Comparison of ENCODE assay signal across 1 cellular context in the genomic region with DNA sequence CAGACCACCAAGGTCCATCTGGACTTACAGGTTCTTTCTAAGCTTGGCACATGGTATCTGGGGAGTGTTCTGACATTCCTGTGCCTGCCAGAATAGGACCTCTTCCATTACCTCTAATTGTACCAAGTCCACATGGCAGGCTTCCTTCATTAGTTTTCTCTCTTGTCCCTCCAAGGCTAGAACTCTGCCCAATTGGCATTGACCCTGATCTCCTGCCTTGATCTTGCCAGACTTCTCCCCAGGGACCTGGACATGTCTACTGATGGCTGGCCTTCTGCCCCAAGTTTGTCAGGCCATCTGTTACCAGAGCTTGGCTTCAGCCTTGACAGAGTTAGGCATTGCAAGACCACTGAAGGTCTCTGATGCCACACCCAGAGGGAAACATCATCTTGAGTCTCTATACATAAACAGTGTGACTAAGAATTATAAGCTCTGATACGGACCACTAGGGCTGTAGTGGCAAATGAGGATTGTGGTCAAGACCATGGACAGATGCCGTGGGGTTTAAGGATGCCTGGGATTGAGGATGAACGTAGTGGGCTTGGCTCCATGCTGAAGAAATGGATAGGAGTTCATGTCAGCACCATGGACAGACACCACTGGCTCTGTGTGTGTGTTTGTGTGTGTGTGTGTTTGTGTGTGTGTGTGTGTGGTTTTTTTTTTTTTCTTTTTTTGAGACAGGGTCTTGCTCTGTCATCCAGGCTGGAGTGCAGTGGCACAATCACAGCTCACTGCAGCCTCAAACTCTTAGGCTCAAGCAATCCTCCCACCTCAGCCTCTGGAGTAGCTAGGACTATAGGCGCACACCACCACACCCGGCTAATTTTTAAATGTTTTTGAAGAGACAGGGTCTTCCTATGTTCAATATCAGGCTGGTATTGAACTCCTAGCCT.
TF ChIP-seq lines count a peak whose summit lies in the region.

No MANE protein-coding gene starts in this region.

TF ChIP-seq in K562, 482 proteins besides CTCF, POLR2A, EP300 and RAD21 (continued from another document and continues in another):
- TF ChIP-seq, protein P1, sequence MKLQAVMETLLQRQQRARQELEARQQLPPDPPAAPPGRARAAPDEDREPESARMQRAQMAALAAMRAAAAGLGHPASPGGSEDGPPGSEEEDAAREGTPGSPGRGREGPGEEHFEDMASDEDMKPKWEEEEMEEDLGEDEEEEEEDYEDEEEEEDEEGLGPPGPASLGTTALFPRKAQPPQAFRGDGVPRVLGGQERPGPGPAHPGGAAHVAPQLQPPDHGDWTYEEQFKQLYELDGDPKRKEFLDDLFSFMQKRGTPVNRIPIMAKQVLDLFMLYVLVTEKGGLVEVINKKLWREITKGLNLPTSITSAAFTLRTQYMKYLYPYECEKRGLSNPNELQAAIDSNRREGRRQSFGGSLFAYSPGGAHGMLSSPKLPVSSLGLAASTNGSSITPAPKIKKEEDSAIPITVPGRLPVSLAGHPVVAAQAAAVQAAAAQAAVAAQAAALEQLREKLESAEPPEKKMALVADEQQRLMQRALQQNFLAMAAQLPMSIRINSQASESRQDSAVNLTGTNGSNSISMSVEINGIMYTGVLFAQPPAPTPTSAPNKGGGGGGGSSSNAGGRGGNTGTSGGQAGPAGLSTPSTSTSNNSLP (IDR thresholded peaks at IDR 0.05; ENCODE audit: borderline replicate concordance, low read depth, low read length): no peak
- TF ChIP-seq, protein P2, sequence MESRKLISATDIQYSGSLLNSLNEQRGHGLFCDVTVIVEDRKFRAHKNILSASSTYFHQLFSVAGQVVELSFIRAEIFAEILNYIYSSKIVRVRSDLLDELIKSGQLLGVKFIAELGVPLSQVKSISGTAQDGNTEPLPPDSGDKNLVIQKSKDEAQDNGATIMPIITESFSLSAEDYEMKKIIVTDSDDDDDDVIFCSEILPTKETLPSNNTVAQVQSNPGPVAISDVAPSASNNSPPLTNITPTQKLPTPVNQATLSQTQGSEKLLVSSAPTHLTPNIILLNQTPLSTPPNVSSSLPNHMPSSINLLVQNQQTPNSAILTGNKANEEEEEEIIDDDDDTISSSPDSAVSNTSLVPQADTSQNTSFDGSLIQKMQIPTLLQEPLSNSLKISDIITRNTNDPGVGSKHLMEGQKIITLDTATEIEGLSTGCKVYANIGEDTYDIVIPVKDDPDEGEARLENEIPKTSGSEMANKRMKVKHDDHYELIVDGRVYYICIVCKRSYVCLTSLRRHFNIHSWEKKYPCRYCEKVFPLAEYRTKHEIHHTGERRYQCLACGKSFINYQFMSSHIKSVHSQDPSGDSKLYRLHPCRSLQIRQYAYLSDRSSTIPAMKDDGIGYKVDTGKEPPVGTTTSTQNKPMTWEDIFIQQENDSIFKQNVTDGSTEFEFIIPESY (CRISPR knock-in tag; IDR thresholded peaks at IDR 0.05): no peak
- TF ChIP-seq, protein P3, sequence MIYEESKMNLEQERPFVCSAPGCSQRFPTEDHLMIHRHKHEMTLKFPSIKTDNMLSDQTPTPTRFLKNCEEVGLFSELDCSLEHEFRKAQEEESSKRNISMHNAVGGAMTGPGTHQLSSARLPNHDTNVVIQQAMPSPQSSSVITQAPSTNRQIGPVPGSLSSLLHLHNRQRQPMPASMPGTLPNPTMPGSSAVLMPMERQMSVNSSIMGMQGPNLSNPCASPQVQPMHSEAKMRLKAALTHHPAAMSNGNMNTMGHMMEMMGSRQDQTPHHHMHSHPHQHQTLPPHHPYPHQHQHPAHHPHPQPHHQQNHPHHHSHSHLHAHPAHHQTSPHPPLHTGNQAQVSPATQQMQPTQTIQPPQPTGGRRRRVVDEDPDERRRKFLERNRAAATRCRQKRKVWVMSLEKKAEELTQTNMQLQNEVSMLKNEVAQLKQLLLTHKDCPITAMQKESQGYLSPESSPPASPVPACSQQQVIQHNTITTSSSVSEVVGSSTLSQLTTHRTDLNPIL (CRISPR knock-in tag; IDR thresholded peaks at IDR 0.05): no peak
- TF ChIP-seq STAG1 (CRISPR knock-in tag; IDR thresholded peaks at IDR 0.05; ENCODE audit: borderline replicate concordance): 0 out of 2 replicates have a peak, but pooled peaks have one; percentile 29
- TF ChIP-seq PRMT5 (CRISPR knock-in tag; IDR thresholded peaks at IDR 0.05): peak; percentile 81; the same call in 1 of the 2 replicates
- TF ChIP-seq RCOR1 (IDR thresholded peaks at IDR 0.05; ENCODE audit: borderline replicate concordance in 1 of 2, low read depth in 2 of 2, low read length in 2 of 2): peak in 1 of 2 experiments; percentile 67; a peak in 1 of 4 replicates
- TF ChIP-seq, protein P4, sequence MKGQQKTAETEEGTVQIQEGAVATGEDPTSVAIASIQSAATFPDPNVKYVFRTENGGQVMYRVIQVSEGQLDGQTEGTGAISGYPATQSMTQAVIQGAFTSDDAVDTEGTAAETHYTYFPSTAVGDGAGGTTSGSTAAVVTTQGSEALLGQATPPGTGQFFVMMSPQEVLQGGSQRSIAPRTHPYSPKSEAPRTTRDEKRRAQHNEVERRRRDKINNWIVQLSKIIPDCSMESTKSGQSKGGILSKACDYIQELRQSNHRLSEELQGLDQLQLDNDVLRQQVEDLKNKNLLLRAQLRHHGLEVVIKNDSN (CRISPR knock-in tag; IDR thresholded peaks at IDR 0.05): no peak
- no peak for TF ChIP-seq HCFC1 (IDR thresholded peaks at IDR 0.05; ENCODE audit: low read depth, low read length)
- no peak for TF ChIP-seq NR3C1 (CRISPR knock-in tag; IDR thresholded peaks at IDR 0.05)
- TF ChIP-seq, protein P5, sequence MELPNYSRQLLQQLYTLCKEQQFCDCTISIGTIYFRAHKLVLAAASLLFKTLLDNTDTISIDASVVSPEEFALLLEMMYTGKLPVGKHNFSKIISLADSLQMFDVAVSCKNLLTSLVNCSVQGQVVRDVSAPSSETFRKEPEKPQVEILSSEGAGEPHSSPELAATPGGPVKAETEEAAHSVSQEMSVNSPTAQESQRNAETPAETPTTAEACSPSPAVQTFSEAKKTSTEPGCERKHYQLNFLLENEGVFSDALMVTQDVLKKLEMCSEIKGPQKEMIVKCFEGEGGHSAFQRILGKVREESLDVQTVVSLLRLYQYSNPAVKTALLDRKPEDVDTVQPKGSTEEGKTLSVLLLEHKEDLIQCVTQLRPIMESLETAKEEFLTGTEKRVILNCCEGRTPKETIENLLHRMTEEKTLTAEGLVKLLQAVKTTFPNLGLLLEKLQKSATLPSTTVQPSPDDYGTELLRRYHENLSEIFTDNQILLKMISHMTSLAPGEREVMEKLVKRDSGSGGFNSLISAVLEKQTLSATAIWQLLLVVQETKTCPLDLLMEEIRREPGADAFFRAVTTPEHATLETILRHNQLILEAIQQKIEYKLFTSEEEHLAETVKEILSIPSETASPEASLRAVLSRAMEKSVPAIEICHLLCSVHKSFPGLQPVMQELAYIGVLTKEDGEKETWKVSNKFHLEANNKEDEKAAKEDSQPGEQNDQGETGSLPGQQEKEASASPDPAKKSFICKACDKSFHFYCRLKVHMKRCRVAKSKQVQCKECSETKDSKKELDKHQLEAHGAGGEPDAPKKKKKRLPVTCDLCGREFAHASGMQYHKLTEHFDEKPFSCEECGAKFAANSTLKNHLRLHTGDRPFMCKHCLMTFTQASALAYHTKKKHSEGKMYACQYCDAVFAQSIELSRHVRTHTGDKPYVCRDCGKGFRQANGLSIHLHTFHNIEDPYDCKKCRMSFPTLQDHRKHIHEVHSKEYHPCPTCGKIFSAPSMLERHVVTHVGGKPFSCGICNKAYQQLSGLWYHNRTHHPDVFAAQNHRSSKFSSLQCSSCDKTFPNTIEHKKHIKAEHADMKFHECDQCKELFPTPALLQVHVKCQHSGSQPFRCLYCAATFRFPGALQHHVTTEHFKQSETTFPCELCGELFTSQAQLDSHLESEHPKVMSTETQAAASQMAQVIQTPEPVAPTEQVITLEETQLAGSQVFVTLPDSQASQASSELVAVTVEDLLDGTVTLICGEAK (IDR thresholded peaks at IDR 0.05): peak; percentile 63; the same call in 1 of the 2 replicates
- TF ChIP-seq, protein P5 (CRISPR knock-in tag; IDR thresholded peaks at IDR 0.05): no peak
- TF ChIP-seq, protein P6, sequence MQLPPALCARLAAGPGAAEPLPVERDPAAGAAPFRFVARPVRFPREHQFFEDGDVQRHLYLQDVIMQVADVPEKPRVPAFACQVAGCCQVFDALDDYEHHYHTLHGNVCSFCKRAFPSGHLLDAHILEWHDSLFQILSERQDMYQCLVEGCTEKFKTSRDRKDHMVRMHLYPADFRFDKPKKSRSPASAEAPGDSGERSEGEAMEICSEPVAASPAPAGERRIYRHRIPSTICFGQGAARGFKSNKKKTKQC (CRISPR knock-in tag; IDR thresholded peaks at IDR 0.05): 0 out of 2 replicates have a peak, but pooled peaks have one; percentile 51
- TF ChIP-seq ZNF695 (CRISPR knock-in tag; IDR thresholded peaks at IDR 0.05): no peak
- TF ChIP-seq, protein P7, sequence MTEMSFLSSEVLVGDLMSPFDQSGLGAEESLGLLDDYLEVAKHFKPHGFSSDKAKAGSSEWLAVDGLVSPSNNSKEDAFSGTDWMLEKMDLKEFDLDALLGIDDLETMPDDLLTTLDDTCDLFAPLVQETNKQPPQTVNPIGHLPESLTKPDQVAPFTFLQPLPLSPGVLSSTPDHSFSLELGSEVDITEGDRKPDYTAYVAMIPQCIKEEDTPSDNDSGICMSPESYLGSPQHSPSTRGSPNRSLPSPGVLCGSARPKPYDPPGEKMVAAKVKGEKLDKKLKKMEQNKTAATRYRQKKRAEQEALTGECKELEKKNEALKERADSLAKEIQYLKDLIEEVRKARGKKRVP (CRISPR knock-in tag; IDR thresholded peaks at IDR 0.05): no peak
- no peak for TF ChIP-seq HDGF (IDR thresholded peaks at IDR 0.05)
- TF ChIP-seq RFX7 (CRISPR knock-in tag; IDR thresholded peaks at IDR 0.05): no peak
- TF ChIP-seq, protein P8, sequence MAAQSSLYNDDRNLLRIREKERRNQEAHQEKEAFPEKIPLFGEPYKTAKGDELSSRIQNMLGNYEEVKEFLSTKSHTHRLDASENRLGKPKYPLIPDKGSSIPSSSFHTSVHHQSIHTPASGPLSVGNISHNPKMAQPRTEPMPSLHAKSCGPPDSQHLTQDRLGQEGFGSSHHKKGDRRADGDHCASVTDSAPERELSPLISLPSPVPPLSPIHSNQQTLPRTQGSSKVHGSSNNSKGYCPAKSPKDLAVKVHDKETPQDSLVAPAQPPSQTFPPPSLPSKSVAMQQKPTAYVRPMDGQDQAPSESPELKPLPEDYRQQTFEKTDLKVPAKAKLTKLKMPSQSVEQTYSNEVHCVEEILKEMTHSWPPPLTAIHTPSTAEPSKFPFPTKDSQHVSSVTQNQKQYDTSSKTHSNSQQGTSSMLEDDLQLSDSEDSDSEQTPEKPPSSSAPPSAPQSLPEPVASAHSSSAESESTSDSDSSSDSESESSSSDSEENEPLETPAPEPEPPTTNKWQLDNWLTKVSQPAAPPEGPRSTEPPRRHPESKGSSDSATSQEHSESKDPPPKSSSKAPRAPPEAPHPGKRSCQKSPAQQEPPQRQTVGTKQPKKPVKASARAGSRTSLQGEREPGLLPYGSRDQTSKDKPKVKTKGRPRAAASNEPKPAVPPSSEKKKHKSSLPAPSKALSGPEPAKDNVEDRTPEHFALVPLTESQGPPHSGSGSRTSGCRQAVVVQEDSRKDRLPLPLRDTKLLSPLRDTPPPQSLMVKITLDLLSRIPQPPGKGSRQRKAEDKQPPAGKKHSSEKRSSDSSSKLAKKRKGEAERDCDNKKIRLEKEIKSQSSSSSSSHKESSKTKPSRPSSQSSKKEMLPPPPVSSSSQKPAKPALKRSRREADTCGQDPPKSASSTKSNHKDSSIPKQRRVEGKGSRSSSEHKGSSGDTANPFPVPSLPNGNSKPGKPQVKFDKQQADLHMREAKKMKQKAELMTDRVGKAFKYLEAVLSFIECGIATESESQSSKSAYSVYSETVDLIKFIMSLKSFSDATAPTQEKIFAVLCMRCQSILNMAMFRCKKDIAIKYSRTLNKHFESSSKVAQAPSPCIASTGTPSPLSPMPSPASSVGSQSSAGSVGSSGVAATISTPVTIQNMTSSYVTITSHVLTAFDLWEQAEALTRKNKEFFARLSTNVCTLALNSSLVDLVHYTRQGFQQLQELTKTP (IDR thresholded peaks at IDR 0.05; ENCODE audit: low read depth in 1 of 2, partially characterized antibody in 2 of 2): peak in 1 of 2 experiments; percentile 96
- 0 out of 2 replicates have a peak, but pooled peaks have one; percentile 38 for TF ChIP-seq CREM (IDR thresholded peaks at IDR 0.05; ENCODE audit: low read depth)
- TF ChIP-seq SMAD4 (CRISPR knock-in tag; conservative IDR thresholded peaks at IDR 0.05): 0 out of 2 replicates have a peak, but pooled peaks have one; percentile 39
- no peak for TF ChIP-seq CREB1 (IDR thresholded peaks at IDR 0.05)
- no peak for TF ChIP-seq CREB1 (CRISPR knock-in tag; IDR thresholded peaks at IDR 0.05)
- no peak for TF ChIP-seq PCBP1 (IDR thresholded peaks at IDR 0.05; ENCODE audit: low read depth, low read length, poor library complexity, severe bottlenecking)
- no peak for TF ChIP-seq LARP7 (IDR thresholded peaks at IDR 0.05)
- no peak for TF ChIP-seq ZNF133 (CRISPR knock-in tag; IDR thresholded peaks at IDR 0.05)
- TF ChIP-seq, protein P9, sequence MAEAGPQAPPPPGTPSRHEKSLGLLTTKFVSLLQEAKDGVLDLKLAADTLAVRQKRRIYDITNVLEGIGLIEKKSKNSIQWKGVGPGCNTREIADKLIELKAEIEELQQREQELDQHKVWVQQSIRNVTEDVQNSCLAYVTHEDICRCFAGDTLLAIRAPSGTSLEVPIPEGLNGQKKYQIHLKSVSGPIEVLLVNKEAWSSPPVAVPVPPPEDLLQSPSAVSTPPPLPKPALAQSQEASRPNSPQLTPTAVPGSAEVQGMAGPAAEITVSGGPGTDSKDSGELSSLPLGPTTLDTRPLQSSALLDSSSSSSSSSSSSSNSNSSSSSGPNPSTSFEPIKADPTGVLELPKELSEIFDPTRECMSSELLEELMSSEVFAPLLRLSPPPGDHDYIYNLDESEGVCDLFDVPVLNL (CRISPR knock-in tag; IDR thresholded peaks at IDR 0.05; ENCODE audit: low read depth): no peak
- TF ChIP-seq SRSF1 (IDR thresholded peaks at IDR 0.05; ENCODE audit: low read depth, low read length): no peak
- no peak for TF ChIP-seq HLTF (IDR thresholded peaks at IDR 0.05)
- TF ChIP-seq HDAC1 (IDR thresholded peaks at IDR 0.05): peak in 1 of 2 experiments; percentile 47; a peak in 1 of 4 replicates
- TF ChIP-seq NFYB (IDR thresholded peaks at IDR 0.05; ENCODE audit: extremely low read depth, insufficient read length): no peak
